Comparison of ENCODE assay signal across 8 cellular contexts in the genomic region with DNA sequence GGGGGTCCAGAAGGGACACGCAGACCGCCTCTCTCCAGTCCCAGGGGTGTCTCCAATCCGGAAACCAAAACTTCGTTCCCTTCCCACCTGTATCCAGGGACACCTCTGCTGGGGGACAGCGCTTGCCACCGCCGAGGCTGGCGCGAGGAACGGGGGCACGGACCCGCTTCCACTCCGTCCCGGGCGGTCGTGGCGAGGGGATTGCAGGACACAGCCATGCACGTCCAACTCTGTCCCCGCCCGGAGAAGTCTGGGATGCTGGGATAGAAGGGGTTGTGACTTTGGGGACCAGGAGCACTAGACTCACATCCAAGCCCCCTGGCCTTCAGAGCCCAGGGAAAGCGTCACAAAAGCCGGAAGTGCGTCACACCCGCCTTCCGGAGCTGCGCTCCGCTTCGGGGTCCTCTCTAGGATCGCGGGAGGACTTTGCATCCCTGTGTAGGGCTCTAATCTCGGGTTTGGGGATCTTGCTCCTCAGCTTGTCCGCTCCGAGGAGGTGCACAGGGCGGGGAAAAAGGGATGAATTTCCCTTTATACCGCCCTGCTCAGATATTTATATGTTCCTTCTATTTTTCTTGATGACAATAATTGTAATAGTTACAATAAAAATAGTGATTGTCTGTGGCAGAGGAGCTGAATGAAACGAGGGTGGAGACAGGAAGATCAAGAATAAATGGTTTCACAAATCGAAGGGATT. TPM values are rescaled to one million over a fixed set of nuclear protein-coding genes. Genes with fewer than 3 reads are reported as not detected.
DNase-seq lines count a peak whose midpoint lies in the region; ATAC-seq and TF ChIP-seq lines count a peak whose summit lies in the region.

A gene (minus strand): TSS at position 348 of the 697 bp plus-strand sequence. CDS start 3,707 bp downstream, outside the sequence.

- intact Hi-C loops in activated T-helper 1 cell treated with anti-CD3 and anti-CD28 coated beads, Interleukin-12 subunit alpha, Interleukin-12 subunit beta, Interleukin-2, Interleukin-4 antibody, amounts not matched to agents 30 ng/mL and 10 ng/mL and 1 ng/mL, durations not matched to agents 14 hours and 24 hours and 36 hours (cut with micrococcal nuclease), result loop anchor here (1.0 to 10.0 kb wide), 5 partner anchors 48 to 720 kb away; a partner anchor contains a TSS

- peaks cover 0 to 15% (median 0%) of the 10 kb centered on the region in 3 donors for H3K36me3 ChIP-seq in Peyer's patch
- peaks cover 2% of the 10 kb centered on the region for H3K36me3 ChIP-seq in fibroblast of lung (ENCODE audit: control insufficient read depth, insufficient read depth, low read length)

- no peaks in the 10 kb centered on the region for H3K27me3 Mint-ChIP-seq in activated T-helper 1 cell treated with anti-CD3 and anti-CD28 coated beads, Interleukin-12 subunit alpha, Interleukin-12 subunit beta, Interleukin-2, Interleukin-4 antibody, amounts not matched to agents 30 ng/mL and 10 ng/mL and 1 ng/mL, durations not matched to agents 14 hours and 24 hours and 36 hours (ENCODE audit: insufficient read depth)
- no peaks in the 10 kb centered on the region for H3K27me3 Mint-ChIP-seq in naive B cell

- H3K9me3 Mint-ChIP-seq in activated T-helper 1 cell treated with anti-CD3 and anti-CD28 coated beads, Interleukin-12 subunit alpha, Interleukin-12 subunit beta, Interleukin-2, Interleukin-4 antibody, amounts not matched to agents 30 ng/mL and 10 ng/mL and 1 ng/mL, durations not matched to agents 14 hours and 24 hours and 36 hours, result peaks cover 20% of the 10 kb centered on the region
- H3K9me3 Mint-ChIP-seq in naive B cell, result peaks cover 0 to 3% (median 0%) of the 10 kb centered on the region in 7 donors
- H3K9me3 Mint-ChIP-seq in stimulated activated effector memory CD8-positive, alpha-beta T cell treated with anti-CD3 and anti-CD28 coated beads, Interleukin-12 subunit alpha, Interleukin-12 subunit beta, amount 100 ng/mL, for 72 hours, result no peaks in the 10 kb centered on the region

- TF ChIP-seq POLR2A in Peyer's patch (IDR thresholded peaks at IDR 0.05), result peak; percentile 59 to 60

- H3K27ac Mint-ChIP-seq in activated T-helper 1 cell treated with anti-CD3 and anti-CD28 coated beads, Interleukin-12 subunit alpha, Interleukin-12 subunit beta, Interleukin-2, Interleukin-4 antibody, amounts not matched to agents 30 ng/mL and 10 ng/mL and 1 ng/mL, durations not matched to agents 14 hours and 24 hours and 36 hours, result peak within 1 kb of the TSS; percentile 31
- H3K27ac Mint-ChIP-seq in naive B cell, result peak within 1 kb of the TSS; percentile 95 to 99 (median 97)
- peak within 1 kb of the TSS; percentile 95 for H3K27ac Mint-ChIP-seq in stimulated activated effector memory CD8-positive, alpha-beta T cell treated with anti-CD3 and anti-CD28 coated beads, Interleukin-12 subunit alpha, Interleukin-12 subunit beta, amount 100 ng/mL, for 72 hours

- TF ChIP-seq CTCF in Peyer's patch (IDR thresholded peaks at IDR 0.05) (no peak), fibroblast of lung (conservative IDR thresholded peaks at IDR 0.05 in 1 of 2, IDR thresholded peaks at IDR 0.05 in 1 of 2; ENCODE audit: low read depth in 1 of 2, low read length in 2 of 2) (no peak)

- H3K27me3 ChIP-seq in Peyer's patch (no peaks in the 10 kb centered on the region), fibroblast of lung (ENCODE audit: control insufficient read depth, insufficient read depth, low read length) (no peaks in the 10 kb centered on the region)

- peaks cover 17% of the 10 kb centered on the region for H3K79me2 ChIP-seq in fibroblast of lung (ENCODE audit: control insufficient read depth, insufficient read depth, low read length)

- H3K36me3 Mint-ChIP-seq in activated T-helper 1 cell treated with anti-CD3 and anti-CD28 coated beads, Interleukin-12 subunit alpha, Interleukin-12 subunit beta, Interleukin-2, Interleukin-4 antibody, amounts not matched to agents 30 ng/mL and 10 ng/mL and 1 ng/mL, durations not matched to agents 14 hours and 24 hours and 36 hours (ENCODE audit: low read depth), result peaks cover 21% of the 10 kb centered on the region
- peaks cover 8 to 13% of the 10 kb centered on the region in 2 donors for H3K36me3 Mint-ChIP-seq in naive B cell
- peaks cover 35% of the 10 kb centered on the region for H3K36me3 Mint-ChIP-seq in stimulated activated effector memory CD8-positive, alpha-beta T cell treated with anti-CD3 and anti-CD28 coated beads, Interleukin-12 subunit alpha, Interleukin-12 subunit beta, amount 100 ng/mL, for 72 hours

- H3K27ac ChIP-seq in Peyer's patch, result peak within 1 kb of the TSS; percentile 78 to 86 (median 83)
- H3K27ac ChIP-seq in fibroblast of lung (ENCODE audit: insufficient read depth, low read length), result peak within 1 kb of the TSS; percentile 97

- peak within 1 kb of the TSS; percentile 90 for H3K4me3 Mint-ChIP-seq in activated T-helper 1 cell treated with anti-CD3 and anti-CD28 coated beads, Interleukin-12 subunit alpha, Interleukin-12 subunit beta, Interleukin-2, Interleukin-4 antibody, amounts not matched to agents 30 ng/mL and 10 ng/mL and 1 ng/mL, durations not matched to agents 14 hours and 24 hours and 36 hours
- H3K4me3 Mint-ChIP-seq in naive B cell, result peak within 1 kb of the TSS; percentile 90 to 99 (median 95)
- peak within 1 kb of the TSS; percentile 90 for H3K4me3 Mint-ChIP-seq in stimulated activated effector memory CD8-positive, alpha-beta T cell treated with anti-CD3 and anti-CD28 coated beads, Interleukin-12 subunit alpha, Interleukin-12 subunit beta, amount 100 ng/mL, for 72 hours

- ATAC-seq in GM21529 (IDR thresholded peaks at IDR 0.05; ENCODE audit: unreplicated experiment) (peak; percentile 95), naive B cell (ENCODE audit: low read depth in 2 of 2) (peak; percentile 100)
- ATAC-seq in stimulated activated effector memory CD8-positive, alpha-beta T cell treated with anti-CD3 and anti-CD28 coated beads, Interleukin-12 subunit alpha, Interleukin-12 subunit beta, amount 100 ng/mL, for 72 hours, result peak; percentile 99

- peaks cover 31% of the 10 kb centered on the region for H3K4me1 Mint-ChIP-seq in activated T-helper 1 cell treated with anti-CD3 and anti-CD28 coated beads, Interleukin-12 subunit alpha, Interleukin-12 subunit beta, Interleukin-2, Interleukin-4 antibody, amounts not matched to agents 30 ng/mL and 10 ng/mL and 1 ng/mL, durations not matched to agents 14 hours and 24 hours and 36 hours (ENCODE audit: low read depth)
- peaks cover 17 to 49% (median 33%) of the 10 kb centered on the region in 3 donors for H3K4me1 Mint-ChIP-seq in naive B cell
- peaks cover 18% of the 10 kb centered on the region for H3K4me1 Mint-ChIP-seq in stimulated activated effector memory CD8-positive, alpha-beta T cell treated with anti-CD3 and anti-CD28 coated beads, Interleukin-12 subunit alpha, Interleukin-12 subunit beta, amount 100 ng/mL, for 72 hours

- peak within 1 kb of the TSS; percentile 66 for H2AFZ ChIP-seq in fibroblast of lung (ENCODE audit: low read length)

- peak within 1 kb of the TSS; percentile 97 for H3K9ac ChIP-seq in fibroblast of lung (ENCODE audit: insufficient read depth, low read length)

- peak; percentile 76 for DNase-seq in DMS114 treated with DMSO at 0.1 percent for 48 hours (lab: John Stamatoyannopoulos, UW; ENCODE audit: unreplicated experiment)
- DNase-seq in Jurkat, Clone E6-1 (ENCODE audit: low read depth, low spot score), result peak; percentile 89
- DNase-seq in Peyer's patch, result peak; percentile 82 to 95 (median 88)
- peak; percentile 75 for DNase-seq in activated T-helper 1 cell treated with anti-CD3 and anti-CD28 coated beads, Interleukin-12 subunit alpha, Interleukin-12 subunit beta, Interleukin-2, Interleukin-4 antibody, amounts not matched to agents 30 ng/mL and 10 ng/mL and 1 ng/mL, durations not matched to agents 14 hours and 24 hours and 36 hours (ENCODE audit: low spot score)
- peak; percentile 96 to 97 for DNase-seq in fibroblast of lung (ENCODE audit: low read depth in 2 of 2)
- peak; percentile 80 for DNase-seq in naive B cell
- DNase-seq in stimulated activated effector memory CD8-positive, alpha-beta T cell treated with anti-CD3 and anti-CD28 coated beads, Interleukin-12 subunit alpha, Interleukin-12 subunit beta, amount 100 ng/mL, for 72 hours (ENCODE audit: low spot score in 2 of 2), result peak; percentile 64 to 87

- H3K4me1 ChIP-seq in Peyer's patch (peaks cover 0 to 12% (median 4%) of the 10 kb centered on the region in 4 donors), fibroblast of lung (ENCODE audit: control insufficient read depth, extremely low read depth, insufficient read depth, low read length) (no peaks in the 10 kb centered on the region)

- peak within 1 kb of the TSS; percentile 80 for H3K4me2 ChIP-seq in fibroblast of lung (ENCODE audit: extremely low read depth, insufficient read depth, low read length)

- H3K4me3 ChIP-seq in Jurkat, Clone E6-1 (ENCODE audit: low read length), result peak within 1 kb of the TSS; percentile 79
- H3K4me3 ChIP-seq in Peyer's patch (peak within 1 kb of the TSS; percentile 75 to 95 (median 86)), fibroblast of lung (replicated peaks in 1 of 4; ENCODE audit: control extremely low read depth in 1 of 4, insufficient read depth in 1 of 4, low read depth in 3 of 4, low read length in 4 of 4) (peak within 1 kb of the TSS; percentile 87 to 99 (median 96))

- H3K9me3 ChIP-seq in Peyer's patch, result no peaks in the 10 kb centered on the region
- no peaks in the 10 kb centered on the region for H3K9me3 ChIP-seq in fibroblast of lung (ENCODE audit: control insufficient read depth, insufficient read depth, low read depth, low read length)

- H4K20me1 ChIP-seq in fibroblast of lung (ENCODE audit: control insufficient read depth, extremely low read depth, insufficient read depth, low read length), result no peaks in the 10 kb centered on the region

RNA-seq across cellular contexts. Expression of the gene that starts here (rescaled TPM):
- 6.0 TPM for polyA plus RNA-seq in Jurkat, Clone E6-1 (2012; ENCODE audit: insufficient read depth, insufficient read length)
- total RNA-seq in Peyer's patch, result 1 to 10 TPM; 2.2 to 4.2 (median 2.6) TPM
- total RNA-seq in activated T-helper 1 cell treated with anti-CD3 and anti-CD28 coated beads, Interleukin-12 subunit alpha, Interleukin-12 subunit beta, Interleukin-2, Interleukin-4 antibody, amounts not matched to agents 30 ng/mL and 10 ng/mL and 1 ng/mL, durations not matched to agents 14 hours and 24 hours and 36 hours, result 4.7 and 5.2 TPM in 2 replicates
- total RNA-seq in fibroblast of lung, result 8.2 and 9.7 TPM in 2 replicates
- polyA plus RNA-seq in fibroblast of lung, result 8.8 and 9.0 TPM in 2 replicates
- 5.3 TPM in 2 replicates for polyA plus RNA-seq in fibroblast of lung (2012)
- 0.98 and 2.0 TPM in 2 replicates for polyA minus RNA-seq in fibroblast of lung (ENCODE audit: low replicate concordance)
- polyA plus RNA-seq in naive B cell (ENCODE audit: low read depth in 6 of 6), result 1 to 10 TPM; 3.5 to 6.4 (median 5.3) TPM

Comparison
In these comparisons a context has a peak if more than half of its experiments do, and no peak if none do; other contexts are left out.
1. Peak in every context shown above with its lines: DNase-seq, ATAC-seq, H3K4me3 ChIP-seq and H3K27ac ChIP-seq.
2. H3K27ac Mint-ChIP-seq: peak in every context shown above with its lines; median percentile 97 in naive B cell; 95 in stimulated activated effector memory CD8-positive, alpha-beta T cell treated with anti-CD3 and anti-CD28 coated beads, Interleukin-12 subunit alpha, Interleukin-12 subunit beta, amount 100 ng/mL, for 72 hours; 31 in activated T-helper 1 cell treated with anti-CD3 and anti-CD28 coated beads, Interleukin-12 subunit alpha, Interleukin-12 subunit beta, Interleukin-2, Interleukin-4 antibody, amounts not matched to agents 30 ng/mL and 10 ng/mL and 1 ng/mL, durations not matched to agents 14 hours and 24 hours and 36 hours.